ENCODE assay signal across 8 cellular contexts in genomic region chr22:38314992-38315800, GRCh38. TPM values are rescaled to one million over a fixed set of nuclear protein-coding genes. Genes with fewer than 3 reads are reported as not detected.
DNase-seq lines count a peak whose midpoint lies in the region; ATAC-seq and TF ChIP-seq lines count a peak whose summit lies in the region.

No MANE protein-coding gene starts in this region.

- TF ChIP-seq CTCF in BE2C (IDR thresholded peaks at IDR 0.05; ENCODE audit: low read depth, low read length) (no peak), smooth muscle cell (IDR thresholded peaks at IDR 0.05; ENCODE audit: borderline replicate concordance, insufficient read depth, poor library complexity, severe bottlenecking) (no peak)

- H2AFZ ChIP-seq in smooth muscle cell (ENCODE audit: low read depth) = no peak overlapping the region

- no peak for ATAC-seq in activated naive CD4-positive, alpha-beta T cell treated with anti-CD3 and anti-CD28 coated beads, Interleukin-2, amount 50 U/mL, for 72 hours
- ATAC-seq in HG03342 (IDR thresholded peaks at IDR 0.05; ENCODE audit: unreplicated experiment) (no peak), GM19455 (IDR thresholded peaks at IDR 0.05; ENCODE audit: unreplicated experiment) (no peak)

- H3K4me3 ChIP-seq in BE2C (ENCODE audit: low read depth, low read length) (peak overlapping the region; percentile 74), iPS-11a (ENCODE audit: low read depth, low read length) (peak overlapping the region; percentile 89), smooth muscle cell (peak overlapping the region; percentile 100)

- H3K4me1 ChIP-seq in BE2C = peaks cover 22% of the 10 kb centered on the region
- peaks cover 39% of the 10 kb centered on the region for H3K4me1 ChIP-seq in smooth muscle cell (ENCODE audit: low read depth)

- H3K9me3 ChIP-seq in BE2C (no peaks in the 10 kb centered on the region), smooth muscle cell (replicated peaks; ENCODE audit: low read depth) (no peaks in the 10 kb centered on the region)

- peaks cover 63% of the 10 kb centered on the region for H4K20me1 ChIP-seq in smooth muscle cell (ENCODE audit: low read depth)

- DNase-seq in BE2C (no peak), smooth muscle cell (lab: John Stamatoyannopoulos, UW; ENCODE audit: unreplicated experiment) (no peak)
- no peak for DNase-seq in activated naive CD4-positive, alpha-beta T cell treated with anti-CD3 and anti-CD28 coated beads, Interleukin-2, amount 50 U/mL, for 72 hours (ENCODE audit: low spot score in 2 of 2)
- DNase-seq in stimulated activated CD4-positive, alpha-beta T cell treated with anti-CD3 and anti-CD28 coated beads, Interleukin-2, amount 100 ng/mL, for 48 hours = no peak

- 39% methylated on average over 19 of the region's 19 CpGs for WGBS in smooth muscle cell (ENCODE audit: low lambda C conversion rate)

- H3K36me3 ChIP-seq in BE2C = peaks cover 47% of the 10 kb centered on the region
- no peaks in the 10 kb centered on the region for H3K36me3 ChIP-seq in smooth muscle cell (ENCODE audit: low read depth)

- H3F3A ChIP-seq in smooth muscle cell (ENCODE audit: low read depth) = peaks cover 31% of the 10 kb centered on the region

- peak overlapping the region; percentile 82 to 99 (median 96) for H3K4me3 Mint-ChIP-seq in IgD-negative memory B cell

- H3K36me3 Mint-ChIP-seq in IgD-negative memory B cell = no peaks in the 10 kb centered on the region
- H3K36me3 Mint-ChIP-seq in activated naive CD4-positive, alpha-beta T cell treated with anti-CD3 and anti-CD28 coated beads, Interleukin-2, amount 50 U/mL, for 72 hours = peaks cover 0 to 8% of the 10 kb centered on the region in 2 donors

- peak overlapping the region; percentile 99 for H3K9ac ChIP-seq in smooth muscle cell (ENCODE audit: low read depth)

- H3K27me3 Mint-ChIP-seq in IgD-negative memory B cell = no peaks in the 10 kb centered on the region

- H3K27me3 ChIP-seq in BE2C (no peaks in the 10 kb centered on the region), smooth muscle cell (ENCODE audit: low read depth) (no peaks in the 10 kb centered on the region)

- H3K4me2 ChIP-seq in smooth muscle cell = peak overlapping the region; percentile 100

- H3K9me3 Mint-ChIP-seq in IgD-negative memory B cell = no peaks in the 10 kb centered on the region
- H3K9me3 Mint-ChIP-seq in activated naive CD4-positive, alpha-beta T cell treated with anti-CD3 and anti-CD28 coated beads, Interleukin-2, amount 50 U/mL, for 72 hours = no peaks in the 10 kb centered on the region

- peak overlapping the region; percentile 98 for H3K27ac ChIP-seq in smooth muscle cell (ENCODE audit: low read depth)

- H3K79me2 ChIP-seq in smooth muscle cell (ENCODE audit: low read depth) = peaks cover 68% of the 10 kb centered on the region

- peaks cover 48 to 70% (median 64%) of the 10 kb centered on the region in 3 donors for H3K4me1 Mint-ChIP-seq in IgD-negative memory B cell

- peak overlapping the region; percentile 94 to 100 (median 98) for H3K27ac Mint-ChIP-seq in IgD-negative memory B cell
- peak overlapping the region; percentile 90 to 92 for H3K27ac Mint-ChIP-seq in activated naive CD4-positive, alpha-beta T cell treated with anti-CD3 and anti-CD28 coated beads, Interleukin-2, amount 50 U/mL, for 72 hours

RNA-seq across cellular contexts. Expression of gene CSNK1E, which starts 2.0 kb away (rescaled TPM):
- 460 TPM for polyA plus RNA-seq in BE2C (2012; ENCODE audit: insufficient read depth, insufficient read length, low read depth)
- polyA plus RNA-seq in IgD-negative memory B cell = 12.6 TPM
- total RNA-seq in activated naive CD4-positive, alpha-beta T cell treated with anti-CD3 and anti-CD28 coated beads, Interleukin-2, amount 50 U/mL, for 72 hours = 100 to 1,000 TPM in 1 of 2 donors, 10 to 100 TPM in 1; 99.6 to 110 TPM
- total RNA-seq in smooth muscle cell = 94.7 and 111 TPM in 2 replicates
- polyA plus RNA-seq in smooth muscle cell = 154 and 192 TPM in 2 replicates

RNA-seq across cellular contexts. Expression of gene TMEM184B, which starts 42.4 kb away (rescaled TPM):
- polyA plus RNA-seq in BE2C (2012; ENCODE audit: insufficient read depth, insufficient read length, low read depth) = 51.4 TPM
- polyA plus RNA-seq in IgD-negative memory B cell (5.9 TPM), smooth muscle cell (96.0 and 96.3 TPM in 2 replicates)
- 10 to 100 TPM; 21.4 to 22.0 TPM for total RNA-seq in activated naive CD4-positive, alpha-beta T cell treated with anti-CD3 and anti-CD28 coated beads, Interleukin-2, amount 50 U/mL, for 72 hours
- 34.1 and 54.4 TPM in 2 replicates for total RNA-seq in smooth muscle cell
